In genomic region chr3:53046171-53047170, GRCh38 we compare ENCODE assay signal across 1 cellular context.
A peak's percentile ranks its signal among the peaks of the same experiment; 100 is the strongest.
TF ChIP-seq lines count a peak whose summit lies in the region.

No MANE protein-coding gene starts in this region.

TF ChIP-seq in K562, 482 proteins besides CTCF, POLR2A, EP300 and RAD21 (continued from another document):
- TF ChIP-seq ZNF395 (CRISPR knock-in tag; IDR thresholded peaks at IDR 0.05) = peak; percentile 55; the same call in 1 of the 2 replicates
- no peak for TF ChIP-seq ZC3H4 (CRISPR knock-in tag; IDR thresholded peaks at IDR 0.05; ENCODE audit: borderline replicate concordance)
- TF ChIP-seq E2F6 (IDR thresholded peaks at IDR 0.05; ENCODE audit: borderline replicate concordance in 1 of 2, extremely low read depth in 1 of 2, insufficient read depth in 1 of 2, insufficient read length in 1 of 2, low read depth in 1 of 2, low read length in 1 of 2, poor library complexity in 1 of 2, severe bottlenecking in 1 of 2) = peak; percentile 70 to 81
- peak; percentile 2 for TF ChIP-seq TBP (optimal IDR thresholded peaks at IDR 0.05; ENCODE audit: low read depth, low read length)
- TF ChIP-seq GTF2E2 (tag; IDR thresholded peaks at IDR 0.05) = 0 out of 2 replicates have a peak, but pooled peaks have one; percentile 44
- TF ChIP-seq PHF8 (IDR thresholded peaks at IDR 0.05; ENCODE audit: borderline replicate concordance, low read length) = peak; percentile 50; the same call in 1 of the 2 replicates
- TF ChIP-seq C11orf30 (IDR thresholded peaks at IDR 0.05; ENCODE audit: low read depth) = no peak
- TF ChIP-seq CTBP1 (IDR thresholded peaks at IDR 0.05; ENCODE audit: borderline replicate concordance) = 0 out of 2 replicates have a peak, but pooled peaks have one; percentile 12
- TF ChIP-seq USF1 (CRISPR knock-in tag; IDR thresholded peaks at IDR 0.05) = peak; percentile 39; the same call in 1 of the 2 replicates
- no peak for TF ChIP-seq FOXK1 (CRISPR knock-in tag; IDR thresholded peaks at IDR 0.05; ENCODE audit: borderline replicate concordance)
- peak; percentile 77 for TF ChIP-seq MGA (IDR thresholded peaks at IDR 0.05)
- no peak for TF ChIP-seq MTA3 (IDR thresholded peaks at IDR 0.05; ENCODE audit: borderline replicate concordance)
- peak; percentile 68 for TF ChIP-seq POLR2G (IDR thresholded peaks at IDR 0.05; ENCODE audit: low read depth, low read length)
- TF ChIP-seq ARID2 (IDR thresholded peaks at IDR 0.05) = no peak
- peak; percentile 14 for TF ChIP-seq HMGN3 (IDR thresholded peaks at IDR 0.05; ENCODE audit: borderline replicate concordance, extremely low read depth, insufficient read length, low read depth, low read length)
- no peak for TF ChIP-seq SFPQ (IDR thresholded peaks at IDR 0.05; ENCODE audit: low read depth, low read length)
- TF ChIP-seq PCBP1 (IDR thresholded peaks at IDR 0.05; ENCODE audit: low read depth, low read length, poor library complexity, severe bottlenecking) = peak; percentile 52
- no peak for TF ChIP-seq FUS (optimal IDR thresholded peaks at IDR 0.05; ENCODE audit: low read depth, low read length)
- no peak for TF ChIP-seq ZNF511 (CRISPR knock-in tag; IDR thresholded peaks at IDR 0.05)
- no peak for TF ChIP-seq NCOA4 (IDR thresholded peaks at IDR 0.05; ENCODE audit: partially characterized antibody)
- TF ChIP-seq ZNF592 (IDR thresholded peaks at IDR 0.05) = peak; percentile 46; the same call in 1 of the 2 replicates
- TF ChIP-seq EGR1 (conservative IDR thresholded peaks at IDR 0.05) = 0 out of 2 replicates have a peak, but pooled peaks have one; percentile 12
- TF ChIP-seq L3MBTL2 (IDR thresholded peaks at IDR 0.05) = peak; percentile 93
- TF ChIP-seq BHLHE40 (IDR thresholded peaks at IDR 0.05; ENCODE audit: low read length) = peak; percentile 41; the same call in 1 of the 2 replicates
- TF ChIP-seq CBFA2T3 (IDR thresholded peaks at IDR 0.05) = no peak
- no peak for TF ChIP-seq ZKSCAN1 (IDR thresholded peaks at IDR 0.05; ENCODE audit: low read depth, low read length)
- no peak for TF ChIP-seq ZNF707 (CRISPR knock-in tag; conservative IDR thresholded peaks at IDR 0.05)
- peak; percentile 34 for TF ChIP-seq RBFOX2 (IDR thresholded peaks at IDR 0.05; ENCODE audit: low read depth, low read length)
